ENCODE assay signal across 20 cellular contexts in genomic region chr7:130566168-130566897, GRCh38.
DNase-seq lines count a peak whose midpoint lies in the region; ATAC-seq lines count a peak whose summit lies in the region.
"Had no signal": no experiment of that assay in that cellular context is flagged by ENCODE, and none has a peak within 500 bp of the region (broad histone marks: within the 10 kb centered on the region; RNA-seq: fewer than 3 reads in every experiment).

No MANE protein-coding gene starts in this region.

- intact Hi-C loops in Right ventricle myocardium superior (cut with DNase I), result no loop called here
- intact Hi-C loops in activated T-helper 1 cell treated with anti-CD3 and anti-CD28 coated beads, Interleukin-12 subunit alpha, Interleukin-12 subunit beta, Interleukin-2, Interleukin-4 antibody, amounts not matched to agents 30 ng/mL and 10 ng/mL and 1 ng/mL, durations not matched to agents 14 hours and 24 hours and 36 hours (cut with micrococcal nuclease), result no loop called here

- peak; percentile 99 for ATAC-seq in Right ventricle myocardium superior (ENCODE audit: poor library complexity)
- no peak for ATAC-seq in GM21717 (IDR thresholded peaks at IDR 0.05; ENCODE audit: unreplicated experiment)
- no peak for ATAC-seq in GM18511 (IDR thresholded peaks at IDR 0.05; ENCODE audit: unreplicated experiment)
- ATAC-seq in HG02970 (IDR thresholded peaks at IDR 0.05; ENCODE audit: low FRiP score, unreplicated experiment), result no peak
- ATAC-seq: CD8-positive, alpha-beta T cell; foreskin keratinocyte; pancreas had no signal

- H3K27me3 Mint-ChIP-seq in activated T-helper 1 cell treated with anti-CD3 and anti-CD28 coated beads, Interleukin-12 subunit alpha, Interleukin-12 subunit beta, Interleukin-2, Interleukin-4 antibody, amounts not matched to agents 30 ng/mL and 10 ng/mL and 1 ng/mL, durations not matched to agents 14 hours and 24 hours and 36 hours (ENCODE audit: insufficient read depth), result no peaks in the 10 kb centered on the region
- H3K27me3 Mint-ChIP-seq: activated B cell treated with CpG ODN at 0.5 μM for 24 hours had no signal

- no peaks in the 10 kb centered on the region for H3K4me1 Mint-ChIP-seq in activated T-helper 1 cell treated with anti-CD3 and anti-CD28 coated beads, Interleukin-12 subunit alpha, Interleukin-12 subunit beta, Interleukin-2, Interleukin-4 antibody, amounts not matched to agents 30 ng/mL and 10 ng/mL and 1 ng/mL, durations not matched to agents 14 hours and 24 hours and 36 hours (ENCODE audit: low read depth)
- H3K4me1 Mint-ChIP-seq: activated B cell treated with CpG ODN at 0.5 μM for 24 hours had no signal

- DNase-seq in Daoy (ENCODE audit: low read depth), result peak; percentile 71
- DNase-seq in amniotic epithelial cell (ENCODE audit: low read depth), result peak; percentile 92
- peak; percentile 87 for DNase-seq in Right ventricle myocardium superior
- DNase-seq in non-pigmented ciliary epithelial cell (ENCODE audit: low read depth), result peak; percentile 69
- DNase-seq in activated T-helper 1 cell treated with anti-CD3 and anti-CD28 coated beads, Interleukin-12 subunit alpha, Interleukin-12 subunit beta, Interleukin-2, Interleukin-4 antibody, amounts not matched to agents 30 ng/mL and 10 ng/mL and 1 ng/mL, durations not matched to agents 14 hours and 24 hours and 36 hours (ENCODE audit: low spot score), result no peak
- DNase-seq: ACHN; activated B cell treated with CpG ODN at 0.5 μM for 24 hours; CD8-positive, alpha-beta T cell; effector CD4-positive, alpha-beta T cell; foreskin keratinocyte; KBM-7; NCI-H1417 treated with DMSO at 0.1 percent for 48 hours; NCI-H446; pancreas; Peyer's patch; stimulated activated CD4-positive, alpha-beta T cell treated with anti-CD3 and anti-CD28 coated beads, Interleukin-15, amount 100 ng/mL, for 24 hours; substantia nigra had no signal

- no peak overlapping the region for H3K4me3 Mint-ChIP-seq in activated T-helper 1 cell treated with anti-CD3 and anti-CD28 coated beads, Interleukin-12 subunit alpha, Interleukin-12 subunit beta, Interleukin-2, Interleukin-4 antibody, amounts not matched to agents 30 ng/mL and 10 ng/mL and 1 ng/mL, durations not matched to agents 14 hours and 24 hours and 36 hours
- H3K4me3 Mint-ChIP-seq: activated B cell treated with CpG ODN at 0.5 μM for 24 hours; CD8-positive, alpha-beta T cell had no signal

- peaks cover 3% of the 10 kb centered on the region for H3K36me3 Mint-ChIP-seq in activated T-helper 1 cell treated with anti-CD3 and anti-CD28 coated beads, Interleukin-12 subunit alpha, Interleukin-12 subunit beta, Interleukin-2, Interleukin-4 antibody, amounts not matched to agents 30 ng/mL and 10 ng/mL and 1 ng/mL, durations not matched to agents 14 hours and 24 hours and 36 hours (ENCODE audit: low read depth)

- H3K9me3 Mint-ChIP-seq in activated T-helper 1 cell treated with anti-CD3 and anti-CD28 coated beads, Interleukin-12 subunit alpha, Interleukin-12 subunit beta, Interleukin-2, Interleukin-4 antibody, amounts not matched to agents 30 ng/mL and 10 ng/mL and 1 ng/mL, durations not matched to agents 14 hours and 24 hours and 36 hours, result peaks cover 28% of the 10 kb centered on the region

- no peak overlapping the region for H3K27ac Mint-ChIP-seq in activated T-helper 1 cell treated with anti-CD3 and anti-CD28 coated beads, Interleukin-12 subunit alpha, Interleukin-12 subunit beta, Interleukin-2, Interleukin-4 antibody, amounts not matched to agents 30 ng/mL and 10 ng/mL and 1 ng/mL, durations not matched to agents 14 hours and 24 hours and 36 hours
- H3K27ac Mint-ChIP-seq: activated B cell treated with CpG ODN at 0.5 μM for 24 hours; CD8-positive, alpha-beta T cell had no signal
